In genomic region chr16:10569629-10570028, GRCh38 we compare ENCODE assay signal across 30 cellular contexts. TPM values are rescaled to one million over a fixed set of nuclear protein-coding genes. Genes with fewer than 3 reads are reported as not detected.
DNase-seq lines count a peak whose midpoint lies in the region; ATAC-seq and TF ChIP-seq lines count a peak whose summit lies in the region.
"Had no signal": no experiment of that assay in that cellular context is flagged by ENCODE, and none has a peak within 500 bp of the region (broad histone marks: within the 10 kb centered on the region; RNA-seq: fewer than 3 reads in every experiment).

No MANE protein-coding gene starts in this region.

- peaks cover 0 to 31% (median 0%) of the 10 kb centered on the region in 9 donors for H3K36me3 ChIP-seq in heart right ventricle
- H3K36me3 ChIP-seq in thoracic aorta: no peaks in the 10 kb centered on the region
- no peaks in the 10 kb centered on the region for H3K36me3 ChIP-seq in transverse colon
- H3K36me3 ChIP-seq: MG63, ovary had no signal

- intact Hi-C loops in heart right ventricle (cut with DNase I) (loop anchor here in 3 of 10 donors (5.0 to 10.0 kb wide), 2 partner anchors 37 to 45 kb away; no protein-coding TSS in a partner anchor), transverse colon (cut with DNase I; ENCODE audit: low total_unique reads) (no loop called here)

- WGBS in heart right ventricle, 2 donors: 49% methylated on average over 8 of the region's 8 CpGs
- 69 to 90% methylated on average over 5 to 7 of the region's 8 CpGs for WGBS in transverse colon (ENCODE audit: low coverage in 1 of 2), 2 donors

- H3K9me3 ChIP-seq in heart right ventricle: peaks cover 0 to 4% (median 0%) of the 10 kb centered on the region in 11 donors
- no peaks in the 10 kb centered on the region for H3K9me3 ChIP-seq in thoracic aorta
- H3K9me3 ChIP-seq in transverse colon: no peaks in the 10 kb centered on the region
- H3K9me3 ChIP-seq: MG63, ovary, suprapubic skin had no signal

- H3K27me3 ChIP-seq in heart right ventricle (no peaks in the 10 kb centered on the region), thoracic aorta (replicated peaks; ENCODE audit: insufficient read depth) (no peaks in the 10 kb centered on the region), transverse colon (no peaks in the 10 kb centered on the region)
- H3K27me3 ChIP-seq: MG63, ovary, suprapubic skin had no signal

- ATAC-seq in heart right ventricle (peak in 7 of 8 donors; percentile 46 to 89 (median 68)), thoracic aorta (ENCODE audit: insufficient number of reproducible peaks, low FRiP score, low read depth) (no peak), omental fat pad (ENCODE audit: low FRiP score) (no peak)
- ATAC-seq: activated T-helper 17 cell treated with anti-CD3 and anti-CD28 coated beads, Interleukin-2, amount 50 U/mL, for 72 hours; esophagus mucosa; left lobe of liver; natural killer cell treated with Interleukin-12 subunit alpha and Interleukin-12 subunit beta and Interleukin-15 and Interleukin-18, amount 100 ng/mL, for 72 hours; stimulated activated naive B cell treated with anti-CD40 and anti-IgM and Interleukin-4, amounts not matched to agents 10 μg/mL and 1 μg/mL and 100 μg/mL, for 72 hours had no signal

- H3K27ac ChIP-seq in heart right ventricle (peak overlapping the region in 9 of 10 donors; percentile 31 to 97 (median 69)), thoracic aorta (peak overlapping the region; percentile 71 to 76), transverse colon (no peak overlapping the region)
- H3K27ac ChIP-seq: ovary, suprapubic skin had no signal

- peak; percentile 57 for DNase-seq in M059J (ENCODE audit: low read depth)
- DNase-seq in heart right ventricle: no peak
- peak; percentile 96 for DNase-seq in myocyte (ENCODE audit: low read depth)
- DNase-seq in thoracic aorta (ENCODE audit: low spot score): no peak
- no peak for DNase-seq in transverse colon
- DNase-seq in omental fat pad (ENCODE audit: low spot score): no peak
- no peak for DNase-seq in NCI-H2171 treated with DMSO at 0.1 percent for 48 hours (lab: John Stamatoyannopoulos, UW)
- no peak for DNase-seq in hippocampal formation (lab: John Stamatoyannopoulos, UW)
- DNase-seq: ACHN; activated CD4-positive, alpha-beta T cell treated with anti-CD3 and anti-CD28 coated beads, Interleukin-2, amount 50 U/mL, for 48 hours; activated CD8-positive, alpha-beta memory T cell treated with anti-CD3 and anti-CD28 coated beads, Interleukin-2, amount 50 U/mL, for 4 hours; amygdala; endodermal cell; foreskin melanocyte; hypothalamus; immature natural killer cell; MG63; midbrain; NCI-H1417 treated with DMSO at 0.1 percent for 48 hours; NCI-H2081 treated with DMSO at 0.1 percent for 48 hours; NCI-H748 treated with DMSO at 0.1 percent for 48 hours; ovary; retina; stimulated activated naive B cell treated with anti-CD40 and anti-IgM and Interleukin-4, amounts not matched to agents 10 μg/mL and 1 μg/mL and 100 μg/mL, for 72 hours had no signal

- no peak for TF ChIP-seq CTCF in heart right ventricle (IDR thresholded peaks at IDR 0.05)
- no peak for TF ChIP-seq CTCF in thoracic aorta (IDR thresholded peaks at IDR 0.05)
- TF ChIP-seq CTCF in transverse colon (IDR thresholded peaks at IDR 0.05): no peak
- TF ChIP-seq CTCF in omental fat pad (IDR thresholded peaks at IDR 0.05): no peak

- TF ChIP-seq EP300 in transverse colon (IDR thresholded peaks at IDR 0.05; ENCODE audit: low read depth): no peak

- TF ChIP-seq POLR2A in transverse colon (IDR thresholded peaks at IDR 0.05): no peak

- H3K4me1 ChIP-seq in heart right ventricle (peaks cover 9 to 83% (median 55%) of the 10 kb centered on the region in 9 donors), thoracic aorta (ENCODE audit: control insufficient read depth in 1 of 2, low read depth in 2 of 2) (peaks cover 28 to 66% of the 10 kb centered on the region in 2 donors), transverse colon (peaks cover 0 to 12% (median 4%) of the 10 kb centered on the region in 4 donors)

- no peak overlapping the region for H3K4me3 ChIP-seq in heart right ventricle
- no peak overlapping the region for H3K4me3 ChIP-seq in thoracic aorta
- no peak overlapping the region for H3K4me3 ChIP-seq in transverse colon
- H3K4me3 ChIP-seq: MG63, ovary, suprapubic skin had no signal

- in situ Hi-C loops in transverse colon (cut with MboI; ENCODE audit: low pct_ligation_motif_present in 1 of 4, low pct_unique_long_range_greater_than_20kb in 1 of 4, low sequenced_read_pairs in 3 of 4): no loop called here

RNA-seq across cellular contexts. Expression of gene EMP2, which starts 10.8 kb away (rescaled TPM):
- 28.0 and 55.4 TPM in 2 replicates for total RNA-seq in M059J (2014; rRNA removed; shearing (Covaris generic))
- total RNA-seq in heart right ventricle: 100 to 1,000 TPM in 1 of 10 donors, 10 to 100 TPM in 9; 44.6 to 108 (median 62.0) TPM
- polyA plus RNA-seq in heart right ventricle: 10 to 100 TPM; 36.1 to 40.9 TPM
- 53.0 and 72.1 TPM in 2 replicates for total RNA-seq in myocyte
- 50.7 TPM for polyA plus RNA-seq in myocyte (2012)
- total RNA-seq in thoracic aorta: 100 to 1,000 TPM in 1 of 2 donors, 10 to 100 TPM in 1; 84.7 to 110 TPM
- total RNA-seq in transverse colon: 10 to 100 TPM; 22.1 to 51.0 (median 40.2) TPM
- 10 to 100 TPM; 36.7 to 80.4 (median 50.1) TPM for total RNA-seq in omental fat pad
- total RNA-seq: natural killer cell treated with Interleukin-12 subunit alpha and Interleukin-12 subunit beta and Interleukin-15 and Interleukin-18, amount 100 ng/mL, for 72 hours; T-helper 1 cell treated with Interleukin-12 subunit alpha and Interleukin-12 subunit beta and Interleukin-4 antibody, amounts not matched to agents 30 ng/mL and 1 ng/mL, for 36 hours had no signal
- polyA plus RNA-seq: immature natural killer cell had no signal

Comparison
In these comparisons a context has a peak if more than half of its experiments do, and no peak if none do; other contexts are left out.
1. DNase-seq: peak in M059J (single experiment) and myocyte (single experiment); none in heart right ventricle (0 of 2), thoracic aorta (single experiment), transverse colon (single experiment), omental fat pad (single experiment), NCI-H2171 treated with DMSO at 0.1 percent for 48 hours (single experiment) and hippocampal formation (0 of 2).
2. ATAC-seq: peak in heart right ventricle (7 of 8); none in thoracic aorta (single experiment) and omental fat pad (single experiment).
3. H3K27ac ChIP-seq: peak in heart right ventricle (9 of 10) and thoracic aorta (2 of 2); none in transverse colon (0 of 4).